Comparison of ENCODE assay signal across 17 cellular contexts in genomic region chr2:190943706-190944105, GRCh38.
"Had no signal": no experiment of that assay in that cellular context is flagged by ENCODE, and none has a peak within 500 bp of the region (broad histone marks: within the 10 kb centered on the region; RNA-seq: fewer than 3 reads in every experiment).

No MANE protein-coding gene starts in this region.

- H3K27me3 Mint-ChIP-seq: dendritic cell treated with granulocyte-macrophage colony-stimulating factor and Interleukin-4, amounts not matched to agents 40 ng/mL and 50 ng/mL, for 4 days; naive thymus-derived CD4-positive, alpha-beta T cell had no signal

- H3K4me3 ChIP-seq: psoas muscle, right lobe of liver had no signal

- H3K9me3 Mint-ChIP-seq: dendritic cell treated with granulocyte-macrophage colony-stimulating factor and Interleukin-4, amounts not matched to agents 40 ng/mL and 50 ng/mL, for 4 days; endodermal cell; naive thymus-derived CD4-positive, alpha-beta T cell; nephron progenitor cell had no signal

- H3K27me3 ChIP-seq: foreskin keratinocyte, right lobe of liver had no signal

- H3K4me1 Mint-ChIP-seq: nephron progenitor cell had no signal

- ATAC-seq: foreskin keratinocyte; left colon; left ventricle myocardium superior; naive thymus-derived CD4-positive, alpha-beta T cell; psoas muscle; right lobe of liver had no signal

- H3K36me3 ChIP-seq: right lobe of liver had no signal

- H3K4me3 Mint-ChIP-seq: dendritic cell treated with granulocyte-macrophage colony-stimulating factor and Interleukin-4, amounts not matched to agents 40 ng/mL and 50 ng/mL, for 4 days; endodermal cell; naive thymus-derived CD4-positive, alpha-beta T cell; nephron progenitor cell had no signal

- H3K27ac ChIP-seq: foreskin keratinocyte, psoas muscle, right lobe of liver had no signal

- DNase-seq: effector CD4-positive, alpha-beta T cell; endodermal cell; foreskin keratinocyte; kidney; left colon; left ventricle myocardium superior; naive thymus-derived CD4-positive, alpha-beta T cell; nephron progenitor cell; psoas muscle; retina; right lobe of liver; stimulated activated CD4-positive, alpha-beta T cell treated with anti-CD3 and anti-CD28 coated beads, Interleukin-2, amount 100 ng/mL, for 24 hours; stimulated activated naive CD4-positive, alpha-beta T cell treated with Interleukin-2 at 50 U/mL for 16 hours; trophoblast cell had no signal

- H3K27ac Mint-ChIP-seq: dendritic cell treated with granulocyte-macrophage colony-stimulating factor and Interleukin-4, amounts not matched to agents 40 ng/mL and 50 ng/mL, for 4 days; endodermal cell; nephron progenitor cell had no signal

- H3K9me3 ChIP-seq: psoas muscle, right lobe of liver had no signal

- FAIRE-seq: colon, endothelial cell of umbilical vein, kidney had no signal
